ENCODE assay signal across 16 cellular contexts in the genomic region with DNA sequence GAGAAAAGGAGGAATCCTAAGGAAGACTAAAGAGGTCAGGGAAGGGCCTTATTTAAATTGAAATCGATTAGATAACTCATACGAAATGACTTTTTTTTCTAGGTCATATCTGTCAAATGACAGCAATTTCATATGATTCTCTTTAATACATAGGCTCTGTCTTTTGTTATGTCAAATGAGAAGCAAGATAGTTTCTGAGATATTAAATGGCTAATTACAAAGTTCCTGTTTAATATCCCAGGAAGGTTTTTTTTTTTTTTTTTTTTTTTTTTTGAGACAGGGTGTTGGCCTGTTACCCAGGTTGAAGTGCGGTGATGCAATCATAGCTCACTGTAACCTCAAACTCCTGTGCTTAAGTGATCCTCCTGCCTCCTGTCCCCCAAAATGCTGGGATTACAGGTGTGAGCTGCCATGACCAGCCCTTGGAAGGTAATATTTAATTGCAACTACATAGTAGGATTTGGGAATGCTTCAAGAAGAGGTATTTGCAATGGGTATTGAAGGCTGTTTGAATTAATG. TPM values are rescaled to one million over a fixed set of nuclear protein-coding genes. Genes with fewer than 3 reads are reported as not detected.
DNase-seq lines count a peak whose midpoint lies in the region; ATAC-seq and TF ChIP-seq lines count a peak whose summit lies in the region.
"Had no signal": no experiment of that assay in that cellular context is flagged by ENCODE, and none has a peak within 500 bp of the region (broad histone marks: within the 10 kb centered on the region; RNA-seq: fewer than 3 reads in every experiment).

No MANE protein-coding gene starts in this region.

- H3K4me1 ChIP-seq in right atrium auricular region: peaks cover 0 to 23% of the 10 kb centered on the region in 2 donors
- H3K4me1 ChIP-seq in left lung: peaks cover 0 to 6% of the 10 kb centered on the region in 2 donors
- no peaks in the 10 kb centered on the region for H3K4me1 ChIP-seq in uterus

- H3K27ac ChIP-seq in right atrium auricular region: peak overlapping the region in 1 of 2 donors; percentile 34
- H3K27ac ChIP-seq in left lung: no peak overlapping the region
- peak overlapping the region; percentile 36 to 48 for H3K27ac ChIP-seq in uterus
- H3K27ac ChIP-seq: SJCRH30 had no signal

- TF ChIP-seq CTCF in right atrium auricular region (IDR thresholded peaks at IDR 0.05): no peak
- TF ChIP-seq CTCF in epithelial cell of esophagus (IDR thresholded peaks at IDR 0.05; ENCODE audit: insufficient read depth, low read depth, low read length, missing control alignments): no peak
- no peak for TF ChIP-seq CTCF in left lung (IDR thresholded peaks at IDR 0.05)
- TF ChIP-seq CTCF in uterus (IDR thresholded peaks at IDR 0.05): no peak

- intact Hi-C loops in Right ventricle myocardium inferior (cut with DNase I) (no loop called here), left lung (cut with DNase I) (no loop called here), uterus (cut with DNase I; ENCODE audit: low total_unique reads) (no loop called here)

- TF ChIP-seq POLR2A in uterus (IDR thresholded peaks at IDR 0.05): no peak

- H3K4me3 ChIP-seq in right atrium auricular region (no peak overlapping the region), epithelial cell of esophagus (ENCODE audit: low read length) (no peak overlapping the region), left lung (no peak overlapping the region), uterus (no peak overlapping the region)
- H3K4me3 ChIP-seq: GM12878, SJCRH30 had no signal

- H3K36me3 ChIP-seq in right atrium auricular region (no peaks in the 10 kb centered on the region), left lung (no peaks in the 10 kb centered on the region), uterus (no peaks in the 10 kb centered on the region)
- H3K36me3 ChIP-seq: SJCRH30 had no signal

- H3K9me3 ChIP-seq in right atrium auricular region: no peaks in the 10 kb centered on the region
- no peaks in the 10 kb centered on the region for H3K9me3 ChIP-seq in left lung
- H3K9me3 ChIP-seq in uterus: no peaks in the 10 kb centered on the region

- DNase-seq in Right ventricle myocardium inferior (ENCODE audit: missing footprints) (no peak), right atrium auricular region (ENCODE audit: low spot score) (no peak), epithelial cell of esophagus (ENCODE audit: low read depth) (peak; percentile 41), left lung (no peak), uterus (no peak)
- DNase-seq in stimulated activated naive CD4-positive, alpha-beta T cell treated with Interleukin-2 at 50 U/mL for 16 hours (lab: John Stamatoyannopoulos, UW): no peak
- DNase-seq: CD4-positive, alpha-beta T cell; GOT3; KBM-7; MV-4-11; NCI-H1694 treated with DMSO at 0.1 percent for 48 hours; PC-3; SJCRH30 had no signal

- ATAC-seq in Right ventricle myocardium inferior: peak; percentile 36
- peak; percentile 60 for ATAC-seq in left lung
- no peak for ATAC-seq in HG03196 (IDR thresholded peaks at IDR 0.05; ENCODE audit: unreplicated experiment)
- ATAC-seq in GM21423 (IDR thresholded peaks at IDR 0.05; ENCODE audit: unreplicated experiment): no peak
- ATAC-seq: GM12878, PC-3 had no signal

- H3K27me3 ChIP-seq in right atrium auricular region (no peaks in the 10 kb centered on the region), left lung (no peaks in the 10 kb centered on the region), uterus (no peaks in the 10 kb centered on the region)
- H3K27me3 ChIP-seq: SJCRH30 had no signal

RNA-seq across cellular contexts. Expression of gene RMND5A, which starts 48.0 kb away (rescaled TPM):
- total RNA-seq in Right ventricle myocardium inferior (91.6 TPM), right atrium auricular region (10 to 100 TPM; 71.0 to 76.6 TPM), left lung (10 to 100 TPM; 25.4 to 27.8 TPM), uterus (10 to 100 TPM; 33.6 to 71.5 (median 38.0) TPM)

RNA-seq across cellular contexts. Expression of gene RNF103, which starts 48.4 kb away (rescaled TPM):
- total RNA-seq in Right ventricle myocardium inferior: 49.6 TPM
- 10 to 100 TPM; 45.3 to 61.6 TPM for total RNA-seq in right atrium auricular region
- total RNA-seq in left lung: 10 to 100 TPM; 21.6 to 27.4 TPM
- total RNA-seq in uterus: 10 to 100 TPM; 33.2 to 55.5 (median 51.8) TPM

Comparison
In these comparisons a context has a peak if more than half of its experiments do, and no peak if none do; other contexts are left out.
1. ATAC-seq: peak in Right ventricle myocardium inferior (single experiment) and left lung (single experiment); none in HG03196 (single experiment) and GM21423 (single experiment).
2. H3K27ac ChIP-seq: peak in uterus (2 of 2); none in left lung (0 of 2).